ENCODE assay signal across 13 cellular contexts in the genomic region with DNA sequence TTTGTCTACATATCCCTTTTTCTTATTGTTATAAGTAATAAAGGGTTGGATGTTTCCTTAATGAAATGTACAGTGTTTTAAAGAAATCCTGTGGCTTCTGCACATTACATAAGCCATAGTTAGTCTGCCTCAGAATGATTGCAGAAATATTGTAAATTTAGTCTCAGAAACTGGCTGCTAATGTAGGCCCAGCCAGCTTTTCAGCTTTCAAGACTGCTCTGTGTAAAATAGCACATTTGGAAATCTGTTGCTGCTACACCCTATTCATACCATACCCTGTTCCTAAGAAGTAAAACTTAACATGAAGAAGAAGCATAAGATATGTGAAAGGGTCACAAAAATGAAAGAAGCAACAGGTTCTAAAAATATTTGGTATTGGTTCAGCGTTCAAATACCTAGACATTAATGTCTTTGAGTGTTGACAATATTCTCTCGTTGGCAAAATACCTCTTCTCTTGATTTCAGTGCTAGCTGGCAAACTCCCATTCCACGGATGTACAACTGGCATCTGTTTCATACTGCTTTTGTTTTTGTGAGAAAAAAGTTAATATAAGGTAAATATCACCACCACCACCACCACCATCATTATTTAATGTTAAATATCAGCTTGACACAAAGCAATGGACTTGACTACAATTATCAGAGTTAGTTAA. TPM values are rescaled to one million over a fixed set of nuclear protein-coding genes. Genes with fewer than 3 reads are reported as not detected.
DNase-seq lines count a peak whose midpoint lies in the region; ATAC-seq and TF ChIP-seq lines count a peak whose summit lies in the region.
"Had no signal": no experiment of that assay in that cellular context is flagged by ENCODE, and none has a peak within 500 bp of the region (broad histone marks: within the 10 kb centered on the region; RNA-seq: fewer than 3 reads in every experiment).

No MANE protein-coding gene starts in this region.

- TF ChIP-seq POLR2A in lower leg skin (IDR thresholded peaks at IDR 0.05): no peak

- H3K27me3 Mint-ChIP-seq in nephron progenitor cell (ENCODE audit: low read depth, poor library complexity): peaks cover 4% of the 10 kb centered on the region

- H3K36me3 Mint-ChIP-seq in nephron progenitor cell (ENCODE audit: low read depth): no peaks in the 10 kb centered on the region

- no peaks in the 10 kb centered on the region for H3K4me1 Mint-ChIP-seq in nephron progenitor cell

- intact Hi-C loops in lower leg skin (cut with DNase I; ENCODE audit: low total_unique reads): no loop called here

- TF ChIP-seq CTCF in nephron progenitor cell (IDR thresholded peaks at IDR 0.05): no peak
- no peak for TF ChIP-seq CTCF in lower leg skin (IDR thresholded peaks at IDR 0.05)

- no peak for DNase-seq in nephron progenitor cell
- DNase-seq in HT-29 (ENCODE audit: low spot score): no peak
- DNase-seq in SIG-M5 treated with dmso at 0.1 percent for 504 hours (lab: John Stamatoyannopoulos, UW; ENCODE audit: unreplicated experiment): no peak
- DNase-seq in SK-N-DZ (ENCODE audit: low spot score): no peak
- DNase-seq in lower leg skin (ENCODE audit: low spot score in 2 of 2): no peak
- DNase-seq: glutamatergic neuron, Kasumi-1 had no signal

- H3K9me3 Mint-ChIP-seq in nephron progenitor cell: no peaks in the 10 kb centered on the region
- H3K9me3 Mint-ChIP-seq: activated T-helper 17 cell treated with anti-CD3 and anti-CD28 coated beads, Interleukin-2, amount 50 U/mL, for 72 hours; T-helper 2 cell treated with Interferon-gamma antibody and Interleukin-4, amounts not matched to agents 5 μg/mL and 100 μg/mL, for 36 hours had no signal

- ATAC-seq in GM19023 (IDR thresholded peaks at IDR 0.05; ENCODE audit: unreplicated experiment): peak; percentile 50
- ATAC-seq in HG02571 (IDR thresholded peaks at IDR 0.05; ENCODE audit: unreplicated experiment): peak; percentile 37
- ATAC-seq in HG03378 (IDR thresholded peaks at IDR 0.05; ENCODE audit: unreplicated experiment): peak; percentile 37
- ATAC-seq: activated T-helper 17 cell treated with anti-CD3 and anti-CD28 coated beads, Interleukin-2, amount 50 U/mL, for 72 hours had no signal

- peak overlapping the region; percentile 22 for H3K27ac Mint-ChIP-seq in nephron progenitor cell
- H3K27ac Mint-ChIP-seq: activated T-helper 17 cell treated with anti-CD3 and anti-CD28 coated beads, Interleukin-2, amount 50 U/mL, for 72 hours; T-helper 2 cell treated with Interferon-gamma antibody and Interleukin-4, amounts not matched to agents 5 μg/mL and 100 μg/mL, for 36 hours had no signal

- H3K4me3 Mint-ChIP-seq in nephron progenitor cell: no peak overlapping the region
- H3K4me3 Mint-ChIP-seq: activated T-helper 17 cell treated with anti-CD3 and anti-CD28 coated beads, Interleukin-2, amount 50 U/mL, for 72 hours; T-helper 2 cell treated with Interferon-gamma antibody and Interleukin-4, amounts not matched to agents 5 μg/mL and 100 μg/mL, for 36 hours had no signal

- 60 to 72% methylated on average over 3 of the region's 3 CpGs for WGBS in lower leg skin, 2 donors

- no peak overlapping the region for H3K4me3 ChIP-seq in lower leg skin (ENCODE audit: low read depth, poor library complexity, severe bottlenecking)
- H3K4me3 ChIP-seq: coronary artery had no signal

RNA-seq across cellular contexts. Expression of a gene that starts 19.2 kb away (rescaled TPM):
- total RNA-seq in HT-29 (2014; rRNA removed; shearing (Covaris generic)): 43.2 and 45.7 TPM in 2 replicates
- polyA plus RNA-seq in SK-N-DZ (2014; cell fraction: cytosol; rRNA removed): 81.2 and 115 TPM in 2 replicates
- 66.9 and 90.6 TPM in 2 replicates for polyA plus RNA-seq in SK-N-DZ (2014; cell fraction: nucleus; rRNA removed)
- 100 to 1,000 TPM in 2 of 4 donors, 10 to 100 TPM in 2; 88.3 to 160 (median 122) TPM for total RNA-seq in lower leg skin

RNA-seq across cellular contexts. Expression of a gene that starts 21.1 kb away (rescaled TPM):
- 0.37 and 0.51 TPM in 2 replicates for total RNA-seq in HT-29 (2014; rRNA removed; shearing (Covaris generic))
- 3.9 and 6.1 TPM in 2 replicates for polyA plus RNA-seq in SK-N-DZ (2014; cell fraction: cytosol; rRNA removed)
- polyA plus RNA-seq in SK-N-DZ (2014; cell fraction: nucleus; rRNA removed): 0.83 and 2.5 TPM in 2 replicates
- 1 to 10 TPM; 1.1 to 2.0 (median 1.5) TPM for total RNA-seq in lower leg skin
